In genomic region chr3:38564631-38565338, GRCh38 we compare ENCODE assay signal across 19 cellular contexts.
"Had no signal": no experiment of that assay in that cellular context is flagged by ENCODE, and none has a peak within 500 bp of the region (broad histone marks: within the 10 kb centered on the region; RNA-seq: fewer than 3 reads in every experiment).

No MANE protein-coding gene starts in this region.

- H3K4me1 ChIP-seq: transverse colon had no signal

- H3K36me3 ChIP-seq: cardiac muscle cell, transverse colon had no signal

- H3K79me2 ChIP-seq: hepatocyte had no signal

- H3K4me3 ChIP-seq: cardiac muscle cell, dorsolateral prefrontal cortex, hepatocyte, transverse colon had no signal

- H3K9me3 Mint-ChIP-seq: activated CD4-positive, alpha-beta T cell treated with anti-CD3 and anti-CD28 coated beads, Interleukin-2, amount 10 ng/mL, durations not matched to agents 7 days and 5 days; activated T-cell treated with anti-CD3 and anti-CD28 coated beads, Interleukin-2, amount 50 U/mL, for 4 hours; nephron progenitor cell; stimulated activated naive CD8-positive, alpha-beta T cell treated with anti-CD3 and anti-CD28 coated beads, Interleukin-15, Interleukin-2, amounts not matched to agents 100 ng/mL and 50 ng/mL, for 24 hours had no signal

- DNase-seq: activated CD4-positive, alpha-beta T cell treated with anti-CD3 and anti-CD28 coated beads, Interleukin-2, amount 10 ng/mL, durations not matched to agents 7 days and 5 days; activated CD8-positive, alpha-beta T cell treated with anti-CD3 and anti-CD28 coated beads, Interleukin-2, amount 10 ng/mL, durations not matched to agents 7 days and 5 days; activated gamma-delta T cell; activated T-cell treated with anti-CD3 and anti-CD28 coated beads, Interleukin-2, amount 50 U/mL, for 4 hours; amygdala; foreskin fibroblast; midbrain; nephron progenitor cell; occipital lobe; retina; stimulated activated CD4-positive, alpha-beta T cell treated with anti-CD3 and anti-CD28 coated beads, Interleukin-2, amount 100 ng/mL, for 24 hours; transverse colon had no signal

- H3K4me1 Mint-ChIP-seq: activated CD4-positive, alpha-beta T cell treated with anti-CD3 and anti-CD28 coated beads, Interleukin-2, amount 10 ng/mL, durations not matched to agents 7 days and 5 days; WTC11 had no signal

- H3K9me3 ChIP-seq: transverse colon had no signal

- H3K27me3 Mint-ChIP-seq: activated CD4-positive, alpha-beta T cell treated with anti-CD3 and anti-CD28 coated beads, Interleukin-2, amount 10 ng/mL, durations not matched to agents 7 days and 5 days; activated naive CD8-positive, alpha-beta T cell; stimulated activated naive CD8-positive, alpha-beta T cell treated with anti-CD3 and anti-CD28 coated beads, Interleukin-15, Interleukin-2, amounts not matched to agents 100 ng/mL and 50 ng/mL, for 24 hours had no signal

- H3K27ac ChIP-seq: cardiac muscle cell, dorsolateral prefrontal cortex, epithelial cell of prostate, hepatocyte, transverse colon had no signal

- H2AFZ ChIP-seq: hepatocyte had no signal

- H3K27me3 ChIP-seq: cardiac muscle cell, dorsolateral prefrontal cortex, hepatocyte, transverse colon had no signal

- H3K4me3 Mint-ChIP-seq: activated CD4-positive, alpha-beta T cell treated with anti-CD3 and anti-CD28 coated beads, Interleukin-2, amount 10 ng/mL, durations not matched to agents 7 days and 5 days; activated CD8-positive, alpha-beta T cell treated with anti-CD3 and anti-CD28 coated beads, Interleukin-2, amount 10 ng/mL, durations not matched to agents 7 days and 5 days; activated naive CD8-positive, alpha-beta T cell; activated T-cell treated with anti-CD3 and anti-CD28 coated beads, Interleukin-2, amount 50 U/mL, for 4 hours; nephron progenitor cell; stimulated activated naive CD8-positive, alpha-beta T cell treated with anti-CD3 and anti-CD28 coated beads, Interleukin-15, Interleukin-2, amounts not matched to agents 100 ng/mL and 50 ng/mL, for 24 hours; WTC11 had no signal

- H3K4me2 ChIP-seq: hepatocyte had no signal

- H3K27ac Mint-ChIP-seq: activated CD4-positive, alpha-beta T cell treated with anti-CD3 and anti-CD28 coated beads, Interleukin-2, amount 10 ng/mL, durations not matched to agents 7 days and 5 days; activated CD8-positive, alpha-beta T cell treated with anti-CD3 and anti-CD28 coated beads, Interleukin-2, amount 10 ng/mL, durations not matched to agents 7 days and 5 days; activated naive CD8-positive, alpha-beta T cell; stimulated activated naive CD8-positive, alpha-beta T cell treated with anti-CD3 and anti-CD28 coated beads, Interleukin-15, Interleukin-2, amounts not matched to agents 100 ng/mL and 50 ng/mL, for 24 hours had no signal

- H3K36me3 Mint-ChIP-seq: activated naive CD8-positive, alpha-beta T cell had no signal
